In genomic region chr12:116504438-116504837, GRCh38 we compare ENCODE assay signal across 38 cellular contexts. TPM values are rescaled to one million over a fixed set of nuclear protein-coding genes. Genes with fewer than 3 reads are reported as not detected.
"Had no signal": no experiment of that assay in that cellular context is flagged by ENCODE, and none has a peak within 500 bp of the region (broad histone marks: within the 10 kb centered on the region; RNA-seq: fewer than 3 reads in every experiment).

No MANE protein-coding gene starts in this region.

- H3K27ac Mint-ChIP-seq: activated B cell treated with CpG ODN at 0.5 μM for 24 hours; activated CD4-positive, alpha-beta memory T cell treated with anti-CD3 and anti-CD28 coated beads for 36 hours; activated CD4-positive, alpha-beta T cell treated with anti-CD3 and anti-CD28 coated beads, Interleukin-2, amount 10 ng/mL, durations not matched to agents 24 days and 14 days; activated CD8-positive, alpha-beta T cell treated with anti-CD3 and anti-CD28 coated beads for 36 hours; activated naive CD4-positive, alpha-beta T cell treated with anti-CD3 and anti-CD28 coated beads for 36 hours; activated naive CD4-positive, alpha-beta T cell treated with anti-CD3 and anti-CD28 coated beads, Interleukin-2, amount 50 U/mL, for 24 hours; activated naive CD8-positive, alpha-beta T cell; activated naive CD8-positive, alpha-beta T cell treated with anti-CD3 and anti-CD28 coated beads, Interleukin-2, amount 10 ng/mL, durations not matched to agents 7 days and 5 days; activated naive CD8-positive, alpha-beta T cell treated with anti-CD3 and anti-CD28 coated beads, Interleukin-2, amount 50 U/mL, for 24 hours; activated T-cell treated with anti-CD3 and anti-CD28 coated beads, Interleukin-2, amount 50 U/mL, for 72 hours; activated T-helper 1 cell treated with anti-CD3 and anti-CD28 coated beads, Interleukin-12 subunit alpha, Interleukin-12 subunit beta, Interleukin-2, Interleukin-4 antibody, amounts not matched to agents 30 ng/mL and 10 ng/mL and 1 ng/mL, durations not matched to agents 14 hours and 24 hours and 36 hours; activated T-helper 17 cell treated with anti-CD3 and anti-CD28 coated beads, Interleukin-2, amount 50 U/mL, for 72 hours; brain; T-helper 1 cell treated with Interleukin-12 subunit alpha and Interleukin-12 subunit beta and Interleukin-4 antibody, amounts not matched to agents 30 μg/mL and 1 μg/mL, for 36 hours; T-helper 2 cell treated with Interferon-gamma antibody and Interleukin-4, amounts not matched to agents 5 μg/mL and 100 μg/mL, for 36 hours had no signal

- H3K9me3 Mint-ChIP-seq: activated B cell treated with CpG ODN at 0.5 μM for 24 hours; activated CD4-positive, alpha-beta memory T cell treated with anti-CD3 and anti-CD28 coated beads for 36 hours; activated CD4-positive, alpha-beta T cell treated with anti-CD3 and anti-CD28 coated beads, Interleukin-2, amount 10 ng/mL, durations not matched to agents 24 days and 14 days; activated CD8-positive, alpha-beta T cell treated with anti-CD3 and anti-CD28 coated beads for 36 hours; activated naive CD4-positive, alpha-beta T cell treated with anti-CD3 and anti-CD28 coated beads for 36 hours; activated naive CD4-positive, alpha-beta T cell treated with anti-CD3 and anti-CD28 coated beads, Interleukin-2, amount 50 U/mL, for 24 hours; activated naive CD8-positive, alpha-beta T cell treated with anti-CD3 and anti-CD28 coated beads, Interleukin-2, amount 10 ng/mL, durations not matched to agents 7 days and 5 days; activated naive CD8-positive, alpha-beta T cell treated with anti-CD3 and anti-CD28 coated beads, Interleukin-2, amount 50 U/mL, for 24 hours; activated T-cell treated with anti-CD3 and anti-CD28 coated beads, Interleukin-2, amount 50 U/mL, for 4 hours; activated T-cell treated with anti-CD3 and anti-CD28 coated beads, Interleukin-2, amount 50 U/mL, for 72 hours; activated T-helper 1 cell treated with anti-CD3 and anti-CD28 coated beads, Interleukin-12 subunit alpha, Interleukin-12 subunit beta, Interleukin-2, Interleukin-4 antibody, amounts not matched to agents 30 ng/mL and 10 ng/mL and 1 ng/mL, durations not matched to agents 14 hours and 24 hours and 36 hours; activated T-helper 17 cell treated with anti-CD3 and anti-CD28 coated beads, Interleukin-2, amount 50 U/mL, for 72 hours; brain; central memory CD8-positive, alpha-beta T cell; T-helper 1 cell treated with Interleukin-12 subunit alpha and Interleukin-12 subunit beta and Interleukin-4 antibody, amounts not matched to agents 30 μg/mL and 1 μg/mL, for 36 hours; T-helper 2 cell treated with Interferon-gamma antibody and Interleukin-4, amounts not matched to agents 5 μg/mL and 100 μg/mL, for 36 hours had no signal

- DNase-seq: activated B cell treated with CpG ODN at 0.5 μM for 24 hours; activated CD4-positive, alpha-beta memory T cell treated with anti-CD3 and anti-CD28 coated beads for 36 hours; activated CD4-positive, alpha-beta T cell treated with anti-CD3 and anti-CD28 coated beads for 4 hours; activated CD4-positive, alpha-beta T cell treated with anti-CD3 and anti-CD28 coated beads, Interleukin-2, amount 10 ng/mL, durations not matched to agents 24 days and 14 days; activated CD4-positive, alpha-beta T cell treated with anti-CD3 and anti-CD28 coated beads, Interleukin-2, amount 50 U/mL, for 1 hour; activated CD4-positive, alpha-beta T cell treated with anti-CD3 and anti-CD28 coated beads, Interleukin-2, amount 50 U/mL, for 4 hours; activated CD4-positive, CD25-positive, alpha-beta regulatory T cell treated with anti-CD3 and anti-CD28 coated beads, Interleukin-2, amount 50 U/mL, for 72 hours; activated CD8-positive, alpha-beta memory T cell treated with anti-CD3 and anti-CD28 coated beads, Interleukin-2, amount 50 U/mL, for 4 hours; activated CD8-positive, alpha-beta T cell treated with anti-CD3 and anti-CD28 coated beads for 36 hours; activated effector memory CD4-positive, alpha-beta T cell treated with anti-CD3 and anti-CD28 coated beads, Interleukin-2, amount 50 U/mL, for 16 hours; activated gamma-delta T cell treated with Interleukin-2 at 50 U/mL for 16 hours; activated naive CD4-positive, alpha-beta T cell; activated naive CD4-positive, alpha-beta T cell treated with anti-CD3 and anti-CD28 coated beads for 36 hours; activated naive CD8-positive, alpha-beta T cell treated with anti-CD3 and anti-CD28 coated beads, Interleukin-2, amount 10 ng/mL, durations not matched to agents 7 days and 5 days; activated naive CD8-positive, alpha-beta T cell treated with anti-CD3 and anti-CD28 coated beads, Interleukin-2, amount 50 U/mL, for 24 hours; activated T-cell treated with anti-CD3 and anti-CD28 coated beads for 4 hours; activated T-cell treated with anti-CD3 and anti-CD28 coated beads, Interleukin-2, amount 50 U/mL, for 1 hour; activated T-cell treated with anti-CD3 and anti-CD28 coated beads, Interleukin-2, amount 50 U/mL, for 4 hours; activated T-cell treated with anti-CD3 and anti-CD28 coated beads, Interleukin-2, amount 50 U/mL, for 72 hours; amygdala; anterior cingulate cortex; caudate nucleus; T-helper 1 cell; T-helper 2 cell; T-helper 9 cell had no signal

- H3K4me3 Mint-ChIP-seq: activated B cell treated with CpG ODN at 0.5 μM for 24 hours; activated CD4-positive, alpha-beta memory T cell treated with anti-CD3 and anti-CD28 coated beads for 36 hours; activated CD4-positive, alpha-beta T cell treated with anti-CD3 and anti-CD28 coated beads, Interleukin-2, amount 10 ng/mL, durations not matched to agents 24 days and 14 days; activated CD8-positive, alpha-beta T cell treated with anti-CD3 and anti-CD28 coated beads for 36 hours; activated naive CD4-positive, alpha-beta T cell treated with anti-CD3 and anti-CD28 coated beads for 36 hours; activated naive CD4-positive, alpha-beta T cell treated with anti-CD3 and anti-CD28 coated beads, Interleukin-2, amount 50 U/mL, for 24 hours; activated naive CD8-positive, alpha-beta T cell; activated naive CD8-positive, alpha-beta T cell treated with anti-CD3 and anti-CD28 coated beads, Interleukin-2, amount 10 ng/mL, durations not matched to agents 7 days and 5 days; activated naive CD8-positive, alpha-beta T cell treated with anti-CD3 and anti-CD28 coated beads, Interleukin-2, amount 50 U/mL, for 24 hours; activated T-cell treated with anti-CD3 and anti-CD28 coated beads, Interleukin-2, amount 50 U/mL, for 4 hours; activated T-cell treated with anti-CD3 and anti-CD28 coated beads, Interleukin-2, amount 50 U/mL, for 72 hours; activated T-helper 1 cell treated with anti-CD3 and anti-CD28 coated beads, Interleukin-12 subunit alpha, Interleukin-12 subunit beta, Interleukin-2, Interleukin-4 antibody, amounts not matched to agents 30 ng/mL and 10 ng/mL and 1 ng/mL, durations not matched to agents 14 hours and 24 hours and 36 hours; activated T-helper 17 cell treated with anti-CD3 and anti-CD28 coated beads, Interleukin-2, amount 50 U/mL, for 72 hours; brain; central memory CD8-positive, alpha-beta T cell; T-helper 1 cell treated with Interleukin-12 subunit alpha and Interleukin-12 subunit beta and Interleukin-4 antibody, amounts not matched to agents 30 μg/mL and 1 μg/mL, for 36 hours; T-helper 2 cell treated with Interferon-gamma antibody and Interleukin-4, amounts not matched to agents 5 μg/mL and 100 μg/mL, for 36 hours had no signal

- H3K4me3 ChIP-seq: ascending aorta, cardiac muscle cell had no signal

- H3K27me3 Mint-ChIP-seq: activated B cell treated with CpG ODN at 0.5 μM for 24 hours; activated naive CD8-positive, alpha-beta T cell had no signal

- ATAC-seq: activated CD8-positive, alpha-beta T cell treated with anti-CD3 and anti-CD28 coated beads for 36 hours; activated naive CD8-positive, alpha-beta T cell treated with anti-CD3 and anti-CD28 coated beads, Interleukin-2, amount 50 U/mL, for 24 hours; activated T-cell treated with anti-CD3 and anti-CD28 coated beads, Interleukin-2, amount 50 U/mL, for 4 hours; activated T-cell treated with anti-CD3 and anti-CD28 coated beads, Interleukin-2, amount 50 U/mL, for 72 hours; activated T-helper 17 cell treated with anti-CD3 and anti-CD28 coated beads, Interleukin-2, amount 50 U/mL, for 72 hours had no signal

- H3K9me3 ChIP-seq: ascending aorta had no signal

- H3K27me3 ChIP-seq: ascending aorta had no signal

- FAIRE-seq: bronchial epithelial cell, TTC549 had no signal

- H3K27ac ChIP-seq: ascending aorta, cardiac muscle cell, VCaP had no signal

- H3K36me3 ChIP-seq: ascending aorta, cardiac muscle cell had no signal

- H3K36me3 Mint-ChIP-seq: activated CD4-positive, alpha-beta memory T cell treated with anti-CD3 and anti-CD28 coated beads for 36 hours; activated naive CD4-positive, alpha-beta T cell treated with anti-CD3 and anti-CD28 coated beads, Interleukin-2, amount 50 U/mL, for 24 hours; activated naive CD8-positive, alpha-beta T cell; activated naive CD8-positive, alpha-beta T cell treated with anti-CD3 and anti-CD28 coated beads, Interleukin-2, amount 10 ng/mL, durations not matched to agents 7 days and 5 days; brain had no signal

- H3K4me1 Mint-ChIP-seq: activated T-helper 17 cell treated with anti-CD3 and anti-CD28 coated beads, Interleukin-2, amount 50 U/mL, for 72 hours had no signal

RNA-seq across cellular contexts. Expression of gene MAP1LC3B2, which starts 54.7 kb away (rescaled TPM):
- total RNA-seq: ascending aorta had no signal
